ENCODE assay signal across 11 cellular contexts in genomic region chr10:71753960-71754505, GRCh38. TPM values are rescaled to one million over a fixed set of nuclear protein-coding genes. Genes with fewer than 3 reads are reported as not detected.
DNase-seq lines count a peak whose midpoint lies in the region; ATAC-seq and TF ChIP-seq lines count a peak whose summit lies in the region.
"Had no signal": no experiment of that assay in that cellular context is flagged by ENCODE, and none has a peak within 500 bp of the region (broad histone marks: within the 10 kb centered on the region; RNA-seq: fewer than 3 reads in every experiment).

No MANE protein-coding gene starts in this region.

- no peak overlapping the region for H3K4me3 ChIP-seq in CD4-positive, alpha-beta memory T cell (ENCODE audit: low read length in 2 of 2)
- no peak overlapping the region for H3K4me3 ChIP-seq in heart right ventricle
- H3K4me3 ChIP-seq in parathyroid adenoma (ENCODE audit: low read depth, low read length), result no peak overlapping the region
- H3K4me3 ChIP-seq: MG63 had no signal

- no peak overlapping the region for H2AFZ ChIP-seq in parathyroid adenoma

- no peaks in the 10 kb centered on the region for H3K9me3 ChIP-seq in CD4-positive, alpha-beta memory T cell (ENCODE audit: control insufficient read depth in 1 of 2, low read length in 2 of 2)
- no peaks in the 10 kb centered on the region for H3K9me3 ChIP-seq in heart right ventricle
- no peaks in the 10 kb centered on the region for H3K9me3 ChIP-seq in parathyroid adenoma (ENCODE audit: control insufficient read depth, low read length)
- H3K9me3 ChIP-seq: MG63 had no signal

- peaks cover 0 to 2% (median 0%) of the 10 kb centered on the region in 8 donors for H3K9me3 Mint-ChIP-seq in CD4-positive, alpha-beta memory T cell
- H3K9me3 Mint-ChIP-seq in T-cell, result no peaks in the 10 kb centered on the region

- TF ChIP-seq CTCF in heart right ventricle (IDR thresholded peaks at IDR 0.05), result no peak
- TF ChIP-seq CTCF in parathyroid adenoma (IDR thresholded peaks at IDR 0.05), result no peak

- H3K27me3 ChIP-seq in CD4-positive, alpha-beta memory T cell (ENCODE audit: insufficient read depth, low read length), result no peaks in the 10 kb centered on the region
- no peaks in the 10 kb centered on the region for H3K27me3 ChIP-seq in heart right ventricle
- H3K27me3 ChIP-seq in parathyroid adenoma (ENCODE audit: control insufficient read depth, insufficient read depth, low read length), result no peaks in the 10 kb centered on the region
- H3K27me3 ChIP-seq: MG63 had no signal

- peaks cover 48 to 83% of the 10 kb centered on the region in 2 donors for H3K36me3 Mint-ChIP-seq in CD4-positive, alpha-beta memory T cell
- H3K36me3 Mint-ChIP-seq in T-cell, result peaks cover 26% of the 10 kb centered on the region

- peaks cover 50% of the 10 kb centered on the region for H3K36me3 ChIP-seq in CD4-positive, alpha-beta memory T cell (ENCODE audit: insufficient read depth, low read length)
- H3K36me3 ChIP-seq in heart right ventricle, result peaks cover 0 to 93% (median 44%) of the 10 kb centered on the region in 9 donors
- no peaks in the 10 kb centered on the region for H3K36me3 ChIP-seq in parathyroid adenoma (ENCODE audit: control insufficient read depth, insufficient read depth, low read length)

- H3K27ac Mint-ChIP-seq in CD4-positive, alpha-beta memory T cell, result peak overlapping the region; percentile 87 to 99 (median 90)
- peak overlapping the region; percentile 93 to 98 for H3K27ac Mint-ChIP-seq in T-cell

- intact Hi-C loops in CD4-positive, alpha-beta memory T cell (cut with micrococcal nuclease), result no loop called here
- intact Hi-C loops in heart right ventricle (cut with DNase I), result no loop called here

- H3K4me1 Mint-ChIP-seq in CD4-positive, alpha-beta memory T cell, result peaks cover 70 to 98% (median 87%) of the 10 kb centered on the region in 4 donors
- peaks cover 94 to 97% (median 95%) of the 10 kb centered on the region in 3 donors for H3K4me1 Mint-ChIP-seq in T-cell

- peak in 1 of 5 donors; percentile 7 for DNase-seq in CD4-positive, alpha-beta memory T cell
- DNase-seq in T-cell (no peak), heart right ventricle (no peak), A172 (ENCODE audit: low spot score) (no peak), NCI-H82 treated with DMSO at 0.1 percent for 48 hours (lab: John Stamatoyannopoulos, UW; ENCODE audit: unreplicated experiment) (no peak), putamen (ENCODE audit: low spot score) (no peak), GM19240 (ENCODE audit: insufficient read length, low spot score) (no peak)
- DNase-seq: MG63; stimulated activated CD4-positive, alpha-beta T cell treated with anti-CD3 and anti-CD28 coated beads, Interleukin-2, amount 100 ng/mL, for 48 hours had no signal

- peaks cover 100% of the 10 kb centered on the region for H3K4me1 ChIP-seq in CD4-positive, alpha-beta memory T cell (ENCODE audit: insufficient read depth, low read length)
- H3K4me1 ChIP-seq in heart right ventricle, result peaks cover 9 to 100% (median 61%) of the 10 kb centered on the region in 9 donors
- no peaks in the 10 kb centered on the region for H3K4me1 ChIP-seq in parathyroid adenoma

- POLR2A ChIA-PET in CD4-positive, alpha-beta memory T cell (lab: Charles Lee; ENCODE audit: partially characterized antibody), result interaction anchor here (25.5 to 26.4 kb wide), 2 partner anchors 16 to 34 kb away, joined by 1035 to 1191 read pairs; partner anchors contain the start of genes C10orf105 and VSIR
- POLR2A ChIA-PET in T-cell (lab: Charles Lee), result no interaction called here

- peaks cover 2% of the 10 kb centered on the region for H3K79me2 ChIP-seq in parathyroid adenoma

- H3K4me3 Mint-ChIP-seq in CD4-positive, alpha-beta memory T cell, result peak overlapping the region in 4 of 8 donors; percentile 9 to 69 (median 28)
- peak overlapping the region in 1 of 3 donors; percentile 72 for H3K4me3 Mint-ChIP-seq in T-cell

- ATAC-seq in T-cell (replicated peaks in 1 of 4) (no peak), heart right ventricle (no peak)

- H3K4me2 ChIP-seq in parathyroid adenoma (ENCODE audit: low read length), result no peak overlapping the region

- no peaks in the 10 kb centered on the region for H3K27me3 Mint-ChIP-seq in CD4-positive, alpha-beta memory T cell
- H3K27me3 Mint-ChIP-seq in T-cell, result no peaks in the 10 kb centered on the region

- CTCF ChIA-PET in CD4-positive, alpha-beta memory T cell (lab: Charles Lee; ENCODE audit: partially characterized antibody), result interaction anchor here (1.8 to 5.7 kb wide), 4 partner anchors 12 to 46 kb away, joined by 6 to 109 read pairs (median 36); partner anchors contain the start of gene VSIR
- CTCF ChIA-PET in T-cell (lab: Charles Lee), result interaction anchor here in 1 of 2 donors (0.9 kb wide), 2 partner anchors 19 to 56 kb away, joined by 3 to 4 read pairs; partner anchors contain the start of gene VSIR

- H3K27ac ChIP-seq in CD4-positive, alpha-beta memory T cell (ENCODE audit: low read depth, low read length), result peak overlapping the region; percentile 40
- H3K27ac ChIP-seq in heart right ventricle, result peak overlapping the region in 9 of 10 donors; percentile 14 to 95 (median 43)
- H3K27ac ChIP-seq in parathyroid adenoma, result peak overlapping the region; percentile 19

- 56 to 57% methylated on average over 8 of the region's 8 CpGs for WGBS in heart right ventricle, 2 donors

- no peak overlapping the region for H3K9ac ChIP-seq in parathyroid adenoma

RNA-seq across cellular contexts. Expression of gene VSIR, which starts 19.3 kb away (rescaled TPM):
- total RNA-seq in CD4-positive, alpha-beta memory T cell, result 10 to 100 TPM; 97.8 to 98.4 TPM
- 100 to 1,000 TPM; 350 to 372 TPM for polyA plus RNA-seq in CD4-positive, alpha-beta memory T cell
- total RNA-seq in T-cell (100 to 1,000 TPM in 2 of 5 donors, 10 to 100 TPM in 3; 81.4 to 134 (median 98.3) TPM), heart right ventricle (100 to 1,000 TPM in 1 of 10 donors, 10 to 100 TPM in 9; 36.6 to 112 (median 69.0) TPM)
- 100 to 1,000 TPM in 1 of 2 donors, 10 to 100 TPM in 1; 47.0 to 102 TPM for polyA plus RNA-seq in heart right ventricle
- 4.9 and 14.4 TPM in 2 replicates for total RNA-seq in A172 (2014; rRNA removed; shearing (Covaris generic))

RNA-seq across cellular contexts. Expression of gene C10orf105, which starts 34.5 kb away (rescaled TPM):
- under 1 TPM; 0.11 to 0.12 TPM for total RNA-seq in CD4-positive, alpha-beta memory T cell
- under 1 TPM; 0.07 TPM for polyA plus RNA-seq in CD4-positive, alpha-beta memory T cell
- total RNA-seq in T-cell (under 1 TPM; 0.15 to 0.45 (median 0.16) TPM), heart right ventricle (under 1 TPM in 5 of 10 donors, not detected in 5; 0.05 to 0.16 (median 0.07) TPM)
- under 1 TPM; 0.03 to 0.15 TPM for polyA plus RNA-seq in heart right ventricle
- not detected in 2 replicates for total RNA-seq in A172 (2014; rRNA removed; shearing (Covaris generic))
- total RNA-seq: glomerular endothelial cell had no signal
